ENCODE assay signal across 15 cellular contexts in genomic region chr7:80467069-80467468, GRCh38. TPM values are rescaled to one million over a fixed set of nuclear protein-coding genes. Genes with fewer than 3 reads are reported as not detected.
DNase-seq lines count a peak whose midpoint lies in the region; ATAC-seq and TF ChIP-seq lines count a peak whose summit lies in the region.
"Had no signal": no experiment of that assay in that cellular context is flagged by ENCODE, and none has a peak within 500 bp of the region (broad histone marks: within the 10 kb centered on the region; RNA-seq: fewer than 3 reads in every experiment).

No MANE protein-coding gene starts in this region.

- BruUV-seq in MCF 10A (replicated peaks; lab: Mats Ljungman, UMichigan) = no TSS peak

- H3K9me3 Mint-ChIP-seq in MCF 10A (ENCODE audit: unreplicated experiment) = peaks cover 7% of the 10 kb centered on the region
- H3K9me3 Mint-ChIP-seq in naive thymus-derived CD8-positive, alpha-beta T cell = peaks cover 0 to 2% (median 0%) of the 10 kb centered on the region in 9 donors
- H3K9me3 Mint-ChIP-seq: activated naive CD4-positive, alpha-beta T cell treated with anti-CD3 and anti-CD28 coated beads, Interleukin-2, amount 50 U/mL, for 24 hours had no signal

- peaks cover 6% of the 10 kb centered on the region for H3K4me1 Mint-ChIP-seq in MCF 10A (ENCODE audit: insufficient read depth, unreplicated experiment)
- H3K4me1 Mint-ChIP-seq in naive thymus-derived CD8-positive, alpha-beta T cell = no peaks in the 10 kb centered on the region
- H3K4me1 Mint-ChIP-seq: activated naive CD4-positive, alpha-beta T cell treated with anti-CD3 and anti-CD28 coated beads, Interleukin-2, amount 50 U/mL, for 24 hours had no signal

- DNase-seq in MCF 10A (ENCODE audit: unreplicated experiment) = peak; percentile 58
- DNase-seq in breast epithelium (ENCODE audit: low spot score in 2 of 2) = no peak
- peak; percentile 65 for DNase-seq in OCI-M1 (lab: John Stamatoyannopoulos, UW)
- peak; percentile 58 for DNase-seq in fibroblast of pulmonary artery (ENCODE audit: low read depth)
- no peak for DNase-seq in naive thymus-derived CD8-positive, alpha-beta T cell
- DNase-seq: activated CD8-positive, alpha-beta memory T cell treated with anti-CD3 and anti-CD28 coated beads for 24 hours; cortex of kidney; islet precursor cell; stimulated activated CD4-positive, alpha-beta T cell treated with anti-CD3 and anti-CD28 coated beads, Interleukin-2, amount 100 ng/mL, for 48 hours; stimulated activated naive CD4-positive, alpha-beta T cell had no signal

- ATAC-seq in GM19351 (IDR thresholded peaks at IDR 0.05; ENCODE audit: unreplicated experiment) (no peak), GM21390 (IDR thresholded peaks at IDR 0.05; ENCODE audit: unreplicated experiment) (no peak)
- ATAC-seq in naive thymus-derived CD8-positive, alpha-beta T cell = no peak

- TF ChIP-seq CTCF in MCF 10A (IDR thresholded peaks at IDR 0.05; ENCODE audit: unreplicated experiment) (no peak), breast epithelium (IDR thresholded peaks at IDR 0.05) (no peak), fibroblast of pulmonary artery (IDR thresholded peaks at IDR 0.05; ENCODE audit: low read length, missing control alignments) (no peak)

- CTCF ChIA-PET in MCF 10A (lab: Yijun Ruan, JAX) = interaction anchor here (0.7 to 1.4 kb wide), 4 partner anchors 40 to 927 kb away, joined by 3 to 5 read pairs (median 3); no protein-coding TSS in a partner anchor

- H3K27ac ChIP-seq in breast epithelium = no peak overlapping the region
- no peak overlapping the region for H3K27ac ChIP-seq in subcutaneous abdominal adipose tissue (ENCODE audit: low read depth, low read length)

- peak overlapping the region in 1 of 5 donors; percentile 24 for H3K9ac ChIP-seq in subcutaneous abdominal adipose tissue (ENCODE audit: low read length in 5 of 5)

- H3K27me3 ChIP-seq in breast epithelium (no peaks in the 10 kb centered on the region), subcutaneous abdominal adipose tissue (ENCODE audit: control insufficient read depth in 5 of 5, insufficient read depth in 4 of 5, low read length in 5 of 5) (no peaks in the 10 kb centered on the region)

- POLR2A ChIA-PET in MCF 10A (lab: Yijun Ruan, JAX) = interaction anchor here (0.7 to 4.2 kb wide), 3 partner anchors 12 to 457 kb away, joined by 5 to 18 read pairs (median 13); no protein-coding TSS in a partner anchor
- POLR2A ChIA-PET in naive thymus-derived CD8-positive, alpha-beta T cell (lab: Charles Lee) = no interaction called here

- H3K4me3 Mint-ChIP-seq in MCF 10A (ENCODE audit: unreplicated experiment) = no peak overlapping the region
- H3K4me3 Mint-ChIP-seq in naive thymus-derived CD8-positive, alpha-beta T cell = no peak overlapping the region
- H3K4me3 Mint-ChIP-seq: activated naive CD4-positive, alpha-beta T cell treated with anti-CD3 and anti-CD28 coated beads, Interleukin-2, amount 50 U/mL, for 24 hours had no signal

- H3K4me3 ChIP-seq in breast epithelium = no peak overlapping the region
- H3K4me3 ChIP-seq in fibroblast of pulmonary artery (replicated peaks; ENCODE audit: low read depth, low read length) = no peak overlapping the region
- H3K4me3 ChIP-seq in subcutaneous abdominal adipose tissue (ENCODE audit: low read depth in 1 of 5, low read length in 5 of 5) = peak overlapping the region in 4 of 5 donors; percentile 13 to 49 (median 20)

- intact Hi-C loops in MCF 10A (cut with micrococcal nuclease) (no loop called here), breast epithelium (cut with DNase I; ENCODE audit: low total_unique reads) (no loop called here)

- H3K4me1 ChIP-seq in breast epithelium (no peaks in the 10 kb centered on the region), subcutaneous abdominal adipose tissue (ENCODE audit: control insufficient read depth in 5 of 5, insufficient read depth in 5 of 5, low read length in 5 of 5) (peaks cover 0 to 26% (median 18%) of the 10 kb centered on the region in 5 donors)

- H3K27ac Mint-ChIP-seq in MCF 10A (ENCODE audit: low read depth, unreplicated experiment) = peak overlapping the region; percentile 31
- no peak overlapping the region for H3K27ac Mint-ChIP-seq in naive thymus-derived CD8-positive, alpha-beta T cell
- H3K27ac Mint-ChIP-seq: activated naive CD4-positive, alpha-beta T cell treated with anti-CD3 and anti-CD28 coated beads, Interleukin-2, amount 50 U/mL, for 24 hours had no signal

- no peaks in the 10 kb centered on the region for H3K27me3 Mint-ChIP-seq in MCF 10A (ENCODE audit: insufficient read depth, unreplicated experiment)
- H3K27me3 Mint-ChIP-seq in naive thymus-derived CD8-positive, alpha-beta T cell = peaks cover 0 to 3% (median 0%) of the 10 kb centered on the region in 5 donors
- H3K27me3 Mint-ChIP-seq: activated naive CD4-positive, alpha-beta T cell treated with anti-CD3 and anti-CD28 coated beads, Interleukin-2, amount 50 U/mL, for 24 hours had no signal

- H3K36me3 ChIP-seq in breast epithelium (no peaks in the 10 kb centered on the region), subcutaneous abdominal adipose tissue (ENCODE audit: control insufficient read depth in 5 of 5, insufficient read depth in 5 of 5, low read length in 5 of 5) (no peaks in the 10 kb centered on the region)

- no peaks in the 10 kb centered on the region for H3K36me3 Mint-ChIP-seq in MCF 10A (ENCODE audit: insufficient read depth, unreplicated experiment)
- H3K36me3 Mint-ChIP-seq in naive thymus-derived CD8-positive, alpha-beta T cell = no peaks in the 10 kb centered on the region
- H3K36me3 Mint-ChIP-seq: activated naive CD4-positive, alpha-beta T cell treated with anti-CD3 and anti-CD28 coated beads, Interleukin-2, amount 50 U/mL, for 24 hours had no signal

- no peak for TF ChIP-seq POLR2A in breast epithelium (IDR thresholded peaks at IDR 0.05)

- H3K9me3 ChIP-seq in breast epithelium (no peaks in the 10 kb centered on the region), subcutaneous abdominal adipose tissue (ENCODE audit: control insufficient read depth in 5 of 5, low read length in 5 of 5) (no peaks in the 10 kb centered on the region)

RNA-seq across cellular contexts. Expression of gene GNAT3, which starts 44.8 kb away (rescaled TPM):
- total RNA-seq in MCF 10A (2022) = not detected in 2 replicates
- not detected for total RNA-seq in breast epithelium
- not detected for total RNA-seq in naive thymus-derived CD8-positive, alpha-beta T cell
- polyA plus RNA-seq in naive thymus-derived CD8-positive, alpha-beta T cell = not detected
- total RNA-seq: pulmonary artery endothelial cell had no signal

Comparison
In these comparisons a context has a peak if more than half of its experiments do, and no peak if none do; other contexts are left out.
1. DNase-seq: peak in MCF 10A (single experiment), OCI-M1 (single experiment) and fibroblast of pulmonary artery (single experiment); none in breast epithelium (0 of 2) and naive thymus-derived CD8-positive, alpha-beta T cell (0 of 10).
2. H3K4me3 ChIP-seq: peak in subcutaneous abdominal adipose tissue (4 of 5); none in breast epithelium (0 of 3) and fibroblast of pulmonary artery (single experiment).